In the genomic region with DNA sequence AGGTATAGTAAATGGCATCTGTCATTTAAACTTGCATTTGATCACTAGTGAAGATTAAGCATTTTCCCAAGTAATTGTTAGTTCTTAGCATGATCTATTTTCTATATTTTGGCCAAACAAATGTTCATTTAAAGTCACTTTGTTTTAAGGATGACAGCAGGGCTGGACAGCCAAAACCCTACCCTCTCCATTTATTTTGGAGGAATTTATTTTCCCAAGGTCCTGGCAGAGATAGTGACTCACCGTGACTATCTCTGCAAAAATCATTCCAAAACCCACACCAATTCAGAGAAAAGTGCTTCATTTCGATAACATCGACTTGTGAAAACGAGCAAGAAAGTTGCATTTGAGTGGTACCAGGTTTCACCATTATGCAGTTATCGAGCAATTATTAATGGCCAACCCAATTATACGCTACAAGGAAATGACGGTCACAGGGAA, we compare ENCODE assay signal across 1 cellular context.
TF ChIP-seq lines count a peak whose summit lies in the region.

No MANE protein-coding gene starts in this region.

TF ChIP-seq in K562, 482 proteins besides CTCF, POLR2A, EP300 and RAD21 (continued from another document and continues in another):
- TF ChIP-seq, protein P1, sequence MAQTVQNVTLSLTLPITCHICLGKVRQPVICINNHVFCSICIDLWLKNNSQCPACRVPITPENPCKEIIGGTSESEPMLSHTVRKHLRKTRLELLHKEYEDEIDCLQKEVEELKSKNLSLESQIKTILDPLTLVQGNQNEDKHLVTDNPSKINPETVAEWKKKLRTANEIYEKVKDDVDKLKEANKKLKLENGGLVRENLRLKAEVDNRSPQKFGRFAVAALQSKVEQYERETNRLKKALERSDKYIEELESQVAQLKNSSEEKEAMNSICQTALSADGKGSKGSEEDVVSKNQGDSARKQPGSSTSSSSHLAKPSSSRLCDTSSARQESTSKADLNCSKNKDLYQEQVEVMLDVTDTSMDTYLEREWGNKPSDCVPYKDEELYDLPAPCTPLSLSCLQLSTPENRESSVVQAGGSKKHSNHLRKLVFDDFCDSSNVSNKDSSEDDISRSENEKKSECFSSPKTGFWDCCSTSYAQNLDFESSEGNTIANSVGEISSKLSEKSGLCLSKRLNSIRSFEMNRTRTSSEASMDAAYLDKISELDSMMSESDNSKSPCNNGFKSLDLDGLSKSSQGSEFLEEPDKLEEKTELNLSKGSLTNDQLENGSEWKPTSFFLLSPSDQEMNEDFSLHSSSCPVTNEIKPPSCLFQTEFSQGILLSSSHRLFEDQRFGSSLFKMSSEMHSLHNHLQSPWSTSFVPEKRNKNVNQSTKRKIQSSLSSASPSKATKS (CRISPR knock-in tag; IDR thresholded peaks at IDR 0.05), result no peak
- TF ChIP-seq POLR2H (tag; IDR thresholded peaks at IDR 0.05; ENCODE audit: low read depth) (no peak), ZNF280A (IDR thresholded peaks at IDR 0.05; ENCODE audit: low read depth, partially characterized antibody) (no peak), ZNF639 (CRISPR knock-in tag; conservative IDR thresholded peaks at IDR 0.05 in 1 of 2, IDR thresholded peaks at IDR 0.05 in 1 of 2) (no peak), ZHX1 (conservative IDR thresholded peaks at IDR 0.05; ENCODE audit: low read length) (no peak), ZNF282 (CRISPR knock-in tag; IDR thresholded peaks at IDR 0.05) (no peak), KDM1A (IDR thresholded peaks at IDR 0.05) (no peak), RFX5 (IDR thresholded peaks at IDR 0.05; ENCODE audit: low read depth, low read length) (no peak), CXXC5 (CRISPR knock-in tag; IDR thresholded peaks at IDR 0.05) (no peak), ZNF445 (CRISPR knock-in tag; IDR thresholded peaks at IDR 0.05; ENCODE audit: low read depth) (no peak), NR4A1 (CRISPR knock-in tag; IDR thresholded peaks at IDR 0.05) (no peak), NR4A1 (tag; IDR thresholded peaks at IDR 0.05) (no peak), PRPF4 (IDR thresholded peaks at IDR 0.05; ENCODE audit: insufficient read depth, low read depth, low read length, poor library complexity, severe bottlenecking) (no peak), ID3 (CRISPR knock-in tag; IDR thresholded peaks at IDR 0.05) (no peak), ID3 (tag; IDR thresholded peaks at IDR 0.05) (no peak), ZNF696 (CRISPR knock-in tag; conservative IDR thresholded peaks at IDR 0.05) (no peak), ARID1B (IDR thresholded peaks at IDR 0.05) (peak; percentile 67), KLF16 (IDR thresholded peaks at IDR 0.05) (no peak), ZNF347 (CRISPR knock-in tag; IDR thresholded peaks at IDR 0.05; ENCODE audit: low read depth) (no peak), ZNF584 (CRISPR knock-in tag; IDR thresholded peaks at IDR 0.05; ENCODE audit: low read depth) (no peak), ZNF174 (CRISPR knock-in tag; IDR thresholded peaks at IDR 0.05) (no peak), PHB (CRISPR knock-in tag; IDR thresholded peaks at IDR 0.05) (no peak), ZBTB12 (CRISPR knock-in tag; IDR thresholded peaks at IDR 0.05) (no peak), SOX6 (IDR thresholded peaks at IDR 0.05) (no peak), ZNF583 (CRISPR knock-in tag; IDR thresholded peaks at IDR 0.05) (no peak)
- TF ChIP-seq, protein P2, sequence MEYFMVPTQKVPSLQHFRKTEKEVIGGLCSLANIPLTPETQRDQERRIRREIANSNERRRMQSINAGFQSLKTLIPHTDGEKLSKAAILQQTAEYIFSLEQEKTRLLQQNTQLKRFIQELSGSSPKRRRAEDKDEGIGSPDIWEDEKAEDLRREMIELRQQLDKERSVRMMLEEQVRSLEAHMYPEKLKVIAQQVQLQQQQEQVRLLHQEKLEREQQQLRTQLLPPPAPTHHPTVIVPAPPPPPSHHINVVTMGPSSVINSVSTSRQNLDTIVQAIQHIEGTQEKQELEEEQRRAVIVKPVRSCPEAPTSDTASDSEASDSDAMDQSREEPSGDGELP (CRISPR knock-in tag; IDR thresholded peaks at IDR 0.05; ENCODE audit: borderline replicate concordance), result no peak
- TF ChIP-seq, protein P3, sequence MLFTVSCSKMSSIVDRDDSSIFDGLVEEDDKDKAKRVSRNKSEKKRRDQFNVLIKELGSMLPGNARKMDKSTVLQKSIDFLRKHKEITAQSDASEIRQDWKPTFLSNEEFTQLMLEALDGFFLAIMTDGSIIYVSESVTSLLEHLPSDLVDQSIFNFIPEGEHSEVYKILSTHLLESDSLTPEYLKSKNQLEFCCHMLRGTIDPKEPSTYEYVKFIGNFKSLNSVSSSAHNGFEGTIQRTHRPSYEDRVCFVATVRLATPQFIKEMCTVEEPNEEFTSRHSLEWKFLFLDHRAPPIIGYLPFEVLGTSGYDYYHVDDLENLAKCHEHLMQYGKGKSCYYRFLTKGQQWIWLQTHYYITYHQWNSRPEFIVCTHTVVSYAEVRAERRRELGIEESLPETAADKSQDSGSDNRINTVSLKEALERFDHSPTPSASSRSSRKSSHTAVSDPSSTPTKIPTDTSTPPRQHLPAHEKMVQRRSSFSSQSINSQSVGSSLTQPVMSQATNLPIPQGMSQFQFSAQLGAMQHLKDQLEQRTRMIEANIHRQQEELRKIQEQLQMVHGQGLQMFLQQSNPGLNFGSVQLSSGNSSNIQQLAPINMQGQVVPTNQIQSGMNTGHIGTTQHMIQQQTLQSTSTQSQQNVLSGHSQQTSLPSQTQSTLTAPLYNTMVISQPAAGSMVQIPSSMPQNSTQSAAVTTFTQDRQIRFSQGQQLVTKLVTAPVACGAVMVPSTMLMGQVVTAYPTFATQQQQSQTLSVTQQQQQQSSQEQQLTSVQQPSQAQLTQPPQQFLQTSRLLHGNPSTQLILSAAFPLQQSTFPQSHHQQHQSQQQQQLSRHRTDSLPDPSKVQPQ (CRISPR knock-in tag; IDR thresholded peaks at IDR 0.05; ENCODE audit: borderline replicate concordance), result no peak
- TF ChIP-seq, protein P4, sequence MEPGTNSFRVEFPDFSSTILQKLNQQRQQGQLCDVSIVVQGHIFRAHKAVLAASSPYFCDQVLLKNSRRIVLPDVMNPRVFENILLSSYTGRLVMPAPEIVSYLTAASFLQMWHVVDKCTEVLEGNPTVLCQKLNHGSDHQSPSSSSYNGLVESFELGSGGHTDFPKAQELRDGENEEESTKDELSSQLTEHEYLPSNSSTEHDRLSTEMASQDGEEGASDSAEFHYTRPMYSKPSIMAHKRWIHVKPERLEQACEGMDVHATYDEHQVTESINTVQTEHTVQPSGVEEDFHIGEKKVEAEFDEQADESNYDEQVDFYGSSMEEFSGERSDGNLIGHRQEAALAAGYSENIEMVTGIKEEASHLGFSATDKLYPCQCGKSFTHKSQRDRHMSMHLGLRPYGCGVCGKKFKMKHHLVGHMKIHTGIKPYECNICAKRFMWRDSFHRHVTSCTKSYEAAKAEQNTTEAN (CRISPR knock-in tag; IDR thresholded peaks at IDR 0.05), result no peak
- TF ChIP-seq, protein P5, sequence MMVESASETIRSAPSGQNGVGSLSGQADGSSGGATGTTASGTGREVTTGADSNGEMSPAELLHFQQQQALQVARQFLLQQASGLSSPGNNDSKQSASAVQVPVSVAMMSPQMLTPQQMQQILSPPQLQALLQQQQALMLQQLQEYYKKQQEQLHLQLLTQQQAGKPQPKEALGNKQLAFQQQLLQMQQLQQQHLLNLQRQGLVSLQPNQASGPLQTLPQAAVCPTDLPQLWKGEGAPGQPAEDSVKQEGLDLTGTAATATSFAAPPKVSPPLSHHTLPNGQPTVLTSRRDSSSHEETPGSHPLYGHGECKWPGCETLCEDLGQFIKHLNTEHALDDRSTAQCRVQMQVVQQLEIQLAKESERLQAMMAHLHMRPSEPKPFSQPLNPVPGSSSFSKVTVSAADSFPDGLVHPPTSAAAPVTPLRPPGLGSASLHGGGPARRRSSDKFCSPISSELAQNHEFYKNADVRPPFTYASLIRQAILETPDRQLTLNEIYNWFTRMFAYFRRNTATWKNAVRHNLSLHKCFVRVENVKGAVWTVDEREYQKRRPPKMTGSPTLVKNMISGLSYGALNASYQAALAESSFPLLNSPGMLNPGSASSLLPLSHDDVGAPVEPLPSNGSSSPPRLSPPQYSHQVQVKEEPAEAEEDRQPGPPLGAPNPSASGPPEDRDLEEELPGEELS (CRISPR knock-in tag; IDR thresholded peaks at IDR 0.05; ENCODE audit: borderline replicate concordance), result 0 out of 2 replicates have a peak, but pooled peaks have one; percentile 50
- TF ChIP-seq, protein P6, sequence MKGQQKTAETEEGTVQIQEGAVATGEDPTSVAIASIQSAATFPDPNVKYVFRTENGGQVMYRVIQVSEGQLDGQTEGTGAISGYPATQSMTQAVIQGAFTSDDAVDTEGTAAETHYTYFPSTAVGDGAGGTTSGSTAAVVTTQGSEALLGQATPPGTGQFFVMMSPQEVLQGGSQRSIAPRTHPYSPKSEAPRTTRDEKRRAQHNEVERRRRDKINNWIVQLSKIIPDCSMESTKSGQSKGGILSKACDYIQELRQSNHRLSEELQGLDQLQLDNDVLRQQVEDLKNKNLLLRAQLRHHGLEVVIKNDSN (CRISPR knock-in tag; IDR thresholded peaks at IDR 0.05), result no peak
- TF ChIP-seq, protein P7, sequence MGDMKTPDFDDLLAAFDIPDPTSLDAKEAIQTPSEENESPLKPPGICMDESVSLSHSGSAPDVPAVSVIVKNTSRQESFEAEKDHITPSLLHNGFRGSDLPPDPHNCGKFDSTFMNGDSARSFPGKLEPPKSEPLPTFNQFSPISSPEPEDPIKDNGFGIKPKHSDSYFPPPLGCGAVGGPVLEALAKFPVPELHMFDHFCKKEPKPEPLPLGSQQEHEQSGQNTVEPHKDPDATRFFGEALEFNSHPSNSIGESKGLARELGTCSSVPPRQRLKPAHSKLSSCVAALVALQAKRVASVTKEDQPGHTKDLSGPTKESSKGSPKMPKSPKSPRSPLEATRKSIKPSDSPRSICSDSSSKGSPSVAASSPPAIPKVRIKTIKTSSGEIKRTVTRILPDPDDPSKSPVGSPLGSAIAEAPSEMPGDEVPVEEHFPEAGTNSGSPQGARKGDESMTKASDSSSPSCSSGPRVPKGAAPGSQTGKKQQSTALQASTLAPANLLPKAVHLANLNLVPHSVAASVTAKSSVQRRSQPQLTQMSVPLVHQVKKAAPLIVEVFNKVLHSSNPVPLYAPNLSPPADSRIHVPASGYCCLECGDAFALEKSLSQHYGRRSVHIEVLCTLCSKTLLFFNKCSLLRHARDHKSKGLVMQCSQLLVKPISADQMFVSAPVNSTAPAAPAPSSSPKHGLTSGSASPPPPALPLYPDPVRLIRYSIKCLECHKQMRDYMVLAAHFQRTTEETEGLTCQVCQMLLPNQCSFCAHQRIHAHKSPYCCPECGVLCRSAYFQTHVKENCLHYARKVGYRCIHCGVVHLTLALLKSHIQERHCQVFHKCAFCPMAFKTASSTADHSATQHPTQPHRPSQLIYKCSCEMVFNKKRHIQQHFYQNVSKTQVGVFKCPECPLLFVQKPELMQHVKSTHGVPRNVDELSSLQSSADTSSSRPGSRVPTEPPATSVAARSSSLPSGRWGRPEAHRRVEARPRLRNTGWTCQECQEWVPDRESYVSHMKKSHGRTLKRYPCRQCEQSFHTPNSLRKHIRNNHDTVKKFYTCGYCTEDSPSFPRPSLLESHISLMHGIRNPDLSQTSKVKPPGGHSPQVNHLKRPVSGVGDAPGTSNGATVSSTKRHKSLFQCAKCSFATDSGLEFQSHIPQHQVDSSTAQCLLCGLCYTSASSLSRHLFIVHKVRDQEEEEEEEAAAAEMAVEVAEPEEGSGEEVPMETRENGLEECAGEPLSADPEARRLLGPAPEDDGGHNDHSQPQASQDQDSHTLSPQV (IDR thresholded peaks at IDR 0.05), result no peak
